Comparison of ENCODE assay signal across 7 cellular contexts in genomic region chr19:6820237-6820636, GRCh38. TPM values are rescaled to one million over a fixed set of nuclear protein-coding genes. Genes with fewer than 3 reads are reported as not detected.
"Had no signal": no experiment of that assay in that cellular context is flagged by ENCODE, and none has a peak within 500 bp of the region (broad histone marks: within the 10 kb centered on the region; RNA-seq: fewer than 3 reads in every experiment).

No MANE protein-coding gene starts in this region.

- H3K4me2 ChIP-seq: GM23338, KMS-11 had no signal

- H3K4me1 Mint-ChIP-seq: GM23338, H9 had no signal

- H2AFZ ChIP-seq: GM23338 had no signal

- H3K9ac ChIP-seq: KMS-11 had no signal

- H3K27ac ChIP-seq: KMS-11 had no signal

- DNase-seq: H9, HCEC 1CT, HFFc6, IMR-90, KBM-7 had no signal

- H3K4me3 ChIP-seq: GM23338 had no signal

- ATAC-seq: GM23338 had no signal

- H3K27ac Mint-ChIP-seq: GM23338, H9, HFFc6 had no signal

- H3K4me3 Mint-ChIP-seq: GM23338, H9, HFFc6 had no signal

RNA-seq across cellular contexts. Expression of gene VAV1, which starts 47.7 kb away (rescaled TPM):
- total RNA-seq: HFFc6, IMR-90 had no signal
- polyA plus RNA-seq: IMR-90 had no signal

RNA-seq across cellular contexts. Expression of gene SH2D3A, which starts 53.0 kb away (rescaled TPM):
- total RNA-seq: HFFc6 had no signal
